ENCODE assay signal across 8 cellular contexts in genomic region chrX:47658684-47659515, GRCh38. TPM values are rescaled to one million over a fixed set of nuclear protein-coding genes. Genes with fewer than 3 reads are reported as not detected.
A peak's percentile ranks its signal among the peaks of the same experiment; 100 is the strongest.
DNase-seq lines count a peak whose midpoint lies in the region; ATAC-seq, FAIRE-seq and TF ChIP-seq lines count a peak whose summit lies in the region.

TSS of gene UXT (minus strand) at chrX:47659180. CDS start at chrX:47658927, 253 bp downstream.

- peak; percentile 80 for DNase-seq in GM10266 (ENCODE audit: extremely low spot score)
- peak; percentile 82 to 99 (median 98) for DNase-seq in NCI-H1417 (lab: John Stamatoyannopoulos, UW)
- DNase-seq in SW 1271 (lab: John Stamatoyannopoulos, UW): peak; percentile 81 to 82
- DNase-seq in activated naive CD8-positive, alpha-beta T cell treated with anti-CD3 and anti-CD28 coated beads, Interleukin-2, amount 50 U/mL, for 16 hours (ENCODE audit: low read depth, low spot score): peak; percentile 75
- peak; percentile 83 to 95 (median 90) for DNase-seq in head of caudate nucleus
- DNase-seq in pancreas: peak; percentile 88 to 95 (median 90)
- peak; percentile 90 to 96 for DNase-seq in tibial artery

- peak; percentile 82 for ATAC-seq in HG02678 (IDR thresholded peaks at IDR 0.05; ENCODE audit: unreplicated experiment)
- ATAC-seq in pancreas: peak; percentile 90 to 95 (median 92)

- TF ChIP-seq CTCF in GM10266 (IDR thresholded peaks at IDR 0.05; ENCODE audit: control insufficient read depth, insufficient read depth, low read depth, missing control alignments) (no peak), pancreas (IDR thresholded peaks at IDR 0.05) (no peak), tibial artery (IDR thresholded peaks at IDR 0.05) (no peak)

- H3K4me1 ChIP-seq in pancreas: peaks cover 0 to 5% (median 0%) of the 10 kb centered on the region in 3 donors
- H3K4me1 ChIP-seq in tibial artery: peaks cover 0 to 10% (median 4%) of the 10 kb centered on the region in 4 donors

- intact Hi-C loops in head of caudate nucleus (cut with DNase I) (loop anchor here (10.0 kb wide), 1 partner anchor 366 kb away; no protein-coding TSS in a partner anchor), pancreas (cut with DNase I) (no loop called here), tibial artery (cut with DNase I; ENCODE audit: low total_unique reads) (no loop called here)

- no peaks in the 10 kb centered on the region for H3K9me3 ChIP-seq in pancreas
- no peaks in the 10 kb centered on the region for H3K9me3 ChIP-seq in tibial artery

- H3K27ac ChIP-seq in pancreas (peak within 1 kb of the TSS; percentile 93 to 98 (median 96)), tibial artery (peak within 1 kb of the TSS; percentile 93)

- peak within 1 kb of the TSS; percentile 22 to 50 (median 38) for H3K4me3 ChIP-seq in pancreas
- peak within 1 kb of the TSS; percentile 65 to 67 for H3K4me3 ChIP-seq in tibial artery

- WGBS in pancreas, 2 donors: 0 to 30% methylated on average over 54 to 58 of the region's 58 CpGs

- H3K27me3 ChIP-seq in pancreas (peaks cover 0 to 6% (median 0%) of the 10 kb centered on the region in 4 donors), tibial artery (no peaks in the 10 kb centered on the region)

- no peaks in the 10 kb centered on the region for H3K36me3 ChIP-seq in pancreas
- peaks cover 10 to 36% (median 12%) of the 10 kb centered on the region in 3 donors for H3K36me3 ChIP-seq in tibial artery

- FAIRE-seq in pancreas (lab: Jason Lieb, UNC): peak; percentile 80

RNA-seq across cellular contexts. Expression of gene UXT, which starts in this region (rescaled TPM):
- total RNA-seq in pancreas: 10 to 100 TPM; 39.1 to 71.0 (median 61.5) TPM
- 100 to 1,000 TPM in 1 of 2 donors, 10 to 100 TPM in 1; 56.4 to 113 TPM for polyA plus RNA-seq in pancreas

Comparison
In these comparisons a context has a peak if more than half of its experiments do, and no peak if none do; other contexts are left out.
1. Peak in every context shown above with its lines: DNase-seq, ATAC-seq, H3K4me3 ChIP-seq and H3K27ac ChIP-seq.